23 cellular contexts compared by ENCODE assay signal in genomic region chr6:32426338-32426737, GRCh38. TPM values are rescaled to one million over a fixed set of nuclear protein-coding genes. Genes with fewer than 3 reads are reported as not detected.
DNase-seq lines count a peak whose midpoint lies in the region; ATAC-seq, FAIRE-seq and TF ChIP-seq lines count a peak whose summit lies in the region.
"Had no signal": no experiment of that assay in that cellular context is flagged by ENCODE, and none has a peak within 500 bp of the region (broad histone marks: within the 10 kb centered on the region; RNA-seq: fewer than 3 reads in every experiment).

No MANE protein-coding gene starts in this region.

- peaks cover 5 to 12% (median 8%) of the 10 kb centered on the region in 4 donors for H3K4me1 ChIP-seq in liver (ENCODE audit: control insufficient read depth in 4 of 4, insufficient read depth in 4 of 4, low read length in 3 of 4)
- H3K4me1 ChIP-seq in small intestine (ENCODE audit: control insufficient read depth in 2 of 2, insufficient read depth in 1 of 2, low read depth in 1 of 2, low read length in 1 of 2), result peaks cover 0 to 2% of the 10 kb centered on the region in 2 donors
- H3K4me1 ChIP-seq: BE2C, BLaER1 had no signal

- no peak overlapping the region for H3K9ac ChIP-seq in liver (ENCODE audit: low read depth in 1 of 2, low read length in 2 of 2)
- H3K9ac ChIP-seq: BLaER1 had no signal

- TF ChIP-seq RAD21 in liver (IDR thresholded peaks at IDR 0.05), result no peak

- no peaks in the 10 kb centered on the region for H3K36me3 Mint-ChIP-seq in effector memory CD8-positive, alpha-beta T cell (ENCODE audit: insufficient read depth)
- H3K36me3 Mint-ChIP-seq: CD14-positive monocyte; CD4-positive, alpha-beta memory T cell; CD4-positive, CD25-positive, alpha-beta regulatory T cell; CD8-positive, alpha-beta memory T cell had no signal

- peaks cover 10 to 25% of the 10 kb centered on the region in 2 donors for H3K27me3 Mint-ChIP-seq in effector memory CD8-positive, alpha-beta T cell

- H3K9me3 ChIP-seq in liver (ENCODE audit: control insufficient read depth in 4 of 4, low read length in 3 of 4), result no peaks in the 10 kb centered on the region
- no peaks in the 10 kb centered on the region for H3K9me3 ChIP-seq in small intestine (ENCODE audit: control insufficient read depth, low read depth)
- H3K9me3 ChIP-seq: BE2C, BLaER1 had no signal

- no peak overlapping the region for H3K4me3 Mint-ChIP-seq in effector memory CD8-positive, alpha-beta T cell
- H3K4me3 Mint-ChIP-seq: CD14-positive monocyte; CD4-positive, alpha-beta memory T cell; CD4-positive, CD25-positive, alpha-beta regulatory T cell; CD8-positive, alpha-beta memory T cell had no signal

- no peaks in the 10 kb centered on the region for H3K36me3 ChIP-seq in liver (ENCODE audit: control insufficient read depth in 4 of 4, insufficient read depth in 3 of 4, low read depth in 1 of 4, low read length in 3 of 4)
- H3K36me3 ChIP-seq in small intestine (ENCODE audit: control insufficient read depth in 2 of 2, insufficient read depth in 2 of 2, low read length in 2 of 2), result no peaks in the 10 kb centered on the region
- H3K36me3 ChIP-seq: BE2C, BLaER1 had no signal

- 38% methylated on average over 4 of the region's 4 CpGs for WGBS in liver
- 30 to 54% (median 51%) methylated on average over 4 of the region's 4 CpGs for WGBS in small intestine, 3 donors

- no peak for FAIRE-seq in small intestine (lab: Jason Lieb, UNC)
- FAIRE-seq: D721Med, GM12891, GM19239 had no signal

- no peak overlapping the region for H3K27ac ChIP-seq in liver (ENCODE audit: low read depth in 1 of 2, low read length in 2 of 2)
- no peak overlapping the region for H3K27ac ChIP-seq in small intestine (ENCODE audit: low read depth in 1 of 2, low read length in 1 of 2)
- H3K27ac ChIP-seq: BLaER1 had no signal

- H3K9me3 Mint-ChIP-seq in effector memory CD8-positive, alpha-beta T cell, result no peaks in the 10 kb centered on the region
- H3K9me3 Mint-ChIP-seq: CD14-positive monocyte; CD8-positive, alpha-beta memory T cell had no signal

- DNase-seq in left lobe of liver (ENCODE audit: low spot score) (no peak), small intestine (peak; percentile 61), D341Med (ENCODE audit: low spot score) (no peak)
- no peak for DNase-seq in activated naive CD4-positive, alpha-beta T cell treated with Interleukin-2 at 50 U/mL for 16 hours
- DNase-seq in effector memory CD8-positive, alpha-beta T cell, result no peak
- DNase-seq: 8988T; ACHN; BE2C; C1 segment of cervical spinal cord; CD4-positive, alpha-beta memory T cell; CD4-positive, CD25-positive, alpha-beta regulatory T cell; CD8-positive, alpha-beta memory T cell; COR-L47; DMS79 treated with DMSO at 0.1 percent for 48 hours; GF-D8 had no signal

- H3K27ac Mint-ChIP-seq in effector memory CD8-positive, alpha-beta T cell, result no peak overlapping the region
- H3K27ac Mint-ChIP-seq: CD14-positive monocyte; CD4-positive, alpha-beta memory T cell; CD4-positive, CD25-positive, alpha-beta regulatory T cell; CD8-positive, alpha-beta memory T cell had no signal

- H3K27me3 ChIP-seq in liver (ENCODE audit: control insufficient read depth in 4 of 4, insufficient read depth in 4 of 4, low read length in 3 of 4), result peaks cover 0 to 2% (median under 1%) of the 10 kb centered on the region in 4 donors
- no peaks in the 10 kb centered on the region for H3K27me3 ChIP-seq in small intestine (ENCODE audit: control insufficient read depth in 2 of 2, insufficient read depth in 2 of 2, low read length in 2 of 2)
- H3K27me3 ChIP-seq: BLaER1 had no signal

- peak; percentile 35 for ATAC-seq in left lobe of liver
- no peak for ATAC-seq in effector memory CD8-positive, alpha-beta T cell (replicated peaks)

- no peak overlapping the region for H3K4me3 ChIP-seq in liver (ENCODE audit: low read depth in 1 of 3, low read length in 3 of 3)
- no peak overlapping the region for H3K4me3 ChIP-seq in small intestine (ENCODE audit: low read depth in 1 of 2, low read length in 2 of 2)
- H3K4me3 ChIP-seq: BLaER1 had no signal

- H3K4me1 Mint-ChIP-seq in effector memory CD8-positive, alpha-beta T cell (ENCODE audit: low read depth in 2 of 2), result no peaks in the 10 kb centered on the region
- H3K4me1 Mint-ChIP-seq: CD14-positive monocyte; CD4-positive, alpha-beta memory T cell; CD4-positive, CD25-positive, alpha-beta regulatory T cell; CD8-positive, alpha-beta memory T cell had no signal

- TF ChIP-seq CTCF in liver (IDR thresholded peaks at IDR 0.05; ENCODE audit: low read depth, low read length, missing input control), result no peak

TF ChIP-seq in liver, 16 proteins besides CTCF, POLR2A, EP300 and RAD21:
- no peak for TF ChIP-seq HNF4G (IDR thresholded peaks at IDR 0.05)
- peak in 1 of 2 donors; percentile 63 for TF ChIP-seq HNF4A (conservative IDR thresholded peaks at IDR 0.05)
- no peak for TF ChIP-seq JUND (IDR thresholded peaks at IDR 0.05)
- TF ChIP-seq FOXA2 (IDR thresholded peaks at IDR 0.05), result no peak
- no peak for TF ChIP-seq GABPA (IDR thresholded peaks at IDR 0.05 in 1 of 2, conservative IDR thresholded peaks at IDR 0.05 in 1 of 2)
- TF ChIP-seq ZBTB33 (IDR thresholded peaks at IDR 0.05), result no peak
- TF ChIP-seq SP1 (IDR thresholded peaks at IDR 0.05), result peak; percentile 51
- TF ChIP-seq FOXA1 (IDR thresholded peaks at IDR 0.05), result no peak
- no peak for TF ChIP-seq REST (IDR thresholded peaks at IDR 0.05)

RNA-seq across cellular contexts. Expression of gene HLA-DRA, which starts 13.3 kb away (rescaled TPM):
- total RNA-seq in left lobe of liver (24.4 TPM), liver (10 to 100 TPM; 82.1 to 94.2 TPM)
- polyA plus RNA-seq in liver (100 to 1,000 TPM in 1 of 2 donors, 10 to 100 TPM in 1; 53.4 to 145 TPM), small intestine (100 to 1,000 TPM; 230 to 625 (median 428) TPM)
- total RNA-seq: A673 had no signal
- polyA plus RNA-seq: AG04450 had no signal

RNA-seq across cellular contexts. Expression of gene BTNL2, which starts 19.4 kb away (rescaled TPM):
- total RNA-seq in left lobe of liver, result not detected
- total RNA-seq in liver, result not detected
- polyA plus RNA-seq in liver, result not detected
- polyA plus RNA-seq in small intestine, result under 1 TPM in 1 of 3 donors, not detected in 2; 0.58 TPM
- total RNA-seq: A673; CD4-positive, alpha-beta memory T cell; CD4-positive, CD25-positive, alpha-beta regulatory T cell; CD8-positive, alpha-beta memory T cell had no signal
- polyA plus RNA-seq: AG04450; CD14-positive monocyte; CD4-positive, alpha-beta memory T cell; CD4-positive, CD25-positive, alpha-beta regulatory T cell; CD8-positive, alpha-beta memory T cell had no signal

RNA-seq across cellular contexts. Expression of gene TSBP1, which starts 54.6 kb away (rescaled TPM):
- not detected for total RNA-seq in left lobe of liver
- total RNA-seq in liver, result not detected
- not detected for polyA plus RNA-seq in liver
- polyA plus RNA-seq in small intestine, result not detected
- total RNA-seq: A673; CD4-positive, alpha-beta memory T cell; CD4-positive, CD25-positive, alpha-beta regulatory T cell; CD8-positive, alpha-beta memory T cell had no signal
- polyA plus RNA-seq: AG04450; CD14-positive monocyte; CD4-positive, alpha-beta memory T cell; CD4-positive, CD25-positive, alpha-beta regulatory T cell; CD8-positive, alpha-beta memory T cell had no signal
